26 cellular contexts compared by ENCODE assay signal in genomic region chr6:65110031-65110430, GRCh38.
"Had no signal": no experiment of that assay in that cellular context is flagged by ENCODE, and none has a peak within 500 bp of the region (broad histone marks: within the 10 kb centered on the region; RNA-seq: fewer than 3 reads in every experiment).

No MANE protein-coding gene starts in this region.

- ATAC-seq: activated CD4-positive, alpha-beta T cell treated with anti-CD3 and anti-CD28 coated beads for 36 hours; activated CD8-positive, alpha-beta memory T cell treated with anti-CD3 and anti-CD28 coated beads, Interleukin-2, amount 10 ng/mL, durations not matched to agents 7 days and 5 days; activated CD8-positive, alpha-beta T cell treated with anti-CD3 and anti-CD28 coated beads, Interleukin-2, amount 10 ng/mL, durations not matched to agents 7 days and 5 days; activated naive CD8-positive, alpha-beta T cell treated with anti-CD3 and anti-CD28 coated beads, Interleukin-2, amount 50 U/mL, for 24 hours; left cardiac atrium; naive thymus-derived CD4-positive, alpha-beta T cell; pancreas; stimulated activated naive B cell treated with anti-CD40 and anti-IgM and Interleukin-4, amounts not matched to agents 10 μg/mL and 1 μg/mL and 100 μg/mL, for 72 hours; upper lobe of right lung had no signal

- DNase-seq: activated CD4-positive, alpha-beta T cell treated with anti-CD3 and anti-CD28 coated beads for 36 hours; activated CD4-positive, CD25-positive, alpha-beta regulatory T cell; activated CD8-positive, alpha-beta memory T cell treated with anti-CD3 and anti-CD28 coated beads, Interleukin-2, amount 10 ng/mL, durations not matched to agents 7 days and 5 days; activated CD8-positive, alpha-beta T cell treated with anti-CD3 and anti-CD28 coated beads, Interleukin-2, amount 10 ng/mL, durations not matched to agents 7 days and 5 days; activated naive CD8-positive, alpha-beta T cell treated with anti-CD3 and anti-CD28 coated beads, Interleukin-2, amount 50 U/mL, for 24 hours; activated T-cell treated with anti-CD3 and anti-CD28 coated beads, Interleukin-2, amount 50 U/mL, for 48 hours; central memory CD4-positive, alpha-beta T cell; dermis blood vessel endothelial cell; effector CD4-positive, alpha-beta T cell; erythroblast; foreskin melanocyte; left cardiac atrium; mammary epithelial cell; midbrain; naive thymus-derived CD4-positive, alpha-beta T cell; pancreas; sigmoid colon; small intestine; stimulated activated CD4-positive, alpha-beta T cell treated with anti-CD3 and anti-CD28 coated beads, Interleukin-15, amount 100 ng/mL, for 24 hours; stimulated activated CD4-positive, alpha-beta T cell treated with anti-CD3 and anti-CD28 coated beads, Interleukin-2, amount 100 ng/mL, for 24 hours; stimulated activated naive B cell treated with anti-CD40 and anti-IgM and Interleukin-4, amounts not matched to agents 10 μg/mL and 1 μg/mL and 100 μg/mL, for 72 hours; stomach; tibial artery; upper lobe of right lung had no signal

- H3K4me1 ChIP-seq: breast epithelium, pancreas, prostate gland, sigmoid colon, stomach, tibial artery, upper lobe of right lung had no signal

- H3K27ac ChIP-seq: breast epithelium, pancreas, prostate gland, sigmoid colon, stomach, tibial artery, upper lobe of right lung had no signal

- H3K4me3 ChIP-seq: breast epithelium, pancreas, prostate gland, sigmoid colon, stomach, tibial artery, upper lobe of right lung had no signal

- H3K9me3 ChIP-seq: breast epithelium, pancreas, prostate gland, sigmoid colon, stomach, tibial artery, upper lobe of right lung had no signal

- H3K27me3 ChIP-seq: breast epithelium, pancreas, sigmoid colon, stomach, tibial artery, upper lobe of right lung had no signal

- H3K36me3 ChIP-seq: breast epithelium, pancreas, prostate gland, sigmoid colon, stomach, tibial artery, upper lobe of right lung had no signal
